8 cellular contexts compared by ENCODE assay signal in genomic region chr10:100009793-100010676, GRCh38.
DNase-seq lines count a peak whose midpoint lies in the region; ATAC-seq and TF ChIP-seq lines count a peak whose summit lies in the region.

Gene DNMBP (minus strand): TSS chr10:100009947. CDS start chr10:99972124, 37,823 bp downstream.

- TF ChIP-seq CTCF in VCaP (conservative IDR thresholded peaks at IDR 0.05): peak; percentile 87

- ATAC-seq in HG02623 (IDR thresholded peaks at IDR 0.05; ENCODE audit: unreplicated experiment): peak; percentile 60

- in situ Hi-C loops in T47D (cut with HindIII; ENCODE audit: low pct_unique_long_range_greater_than_20kb, low sequenced_read_pairs): no loop called here

- peak within 1 kb of the TSS; percentile 70 for H3K27ac ChIP-seq in VCaP
- peak within 1 kb of the TSS in 20 of 21 experiments; percentile 65 to 92 (median 80) for H3K27ac ChIP-seq in skin epidermis

- DNase-seq in NCI-H1436 (lab: John Stamatoyannopoulos, UW) (peak; percentile 76), NCI-H1436 treated with DMSO at 0.1 percent for 48 hours (lab: John Stamatoyannopoulos, UW) (no peak), NCI-H1105 (lab: John Stamatoyannopoulos, UW) (peak; percentile 39), T47D (ENCODE audit: low read depth in 1 of 2, low spot score in 1 of 2) (peak; percentile 77 to 92), iPS-NIHi11 (ENCODE audit: low spot score) (peak; percentile 100)

- peak within 1 kb of the TSS; percentile 57 to 73 (median 68) for H3K4me3 ChIP-seq in skin epidermis
